In genomic region chr22:45735273-45735672, GRCh38 we compare ENCODE assay signal across 6 cellular contexts.
"Had no signal": no experiment of that assay in that cellular context is flagged by ENCODE, and none has a peak within 500 bp of the region (broad histone marks: within the 10 kb centered on the region; RNA-seq: fewer than 3 reads in every experiment).

No MANE protein-coding gene starts in this region.

- ATAC-seq: HepG2, K562 had no signal

- H3K27ac ChIP-seq: HL-60 had no signal

- H3K4me3 ChIP-seq: K562 had no signal

- DNase-seq: IMR-90, KBM-7, KG1 had no signal
